Comparison of ENCODE assay signal across 8 cellular contexts in the genomic region with DNA sequence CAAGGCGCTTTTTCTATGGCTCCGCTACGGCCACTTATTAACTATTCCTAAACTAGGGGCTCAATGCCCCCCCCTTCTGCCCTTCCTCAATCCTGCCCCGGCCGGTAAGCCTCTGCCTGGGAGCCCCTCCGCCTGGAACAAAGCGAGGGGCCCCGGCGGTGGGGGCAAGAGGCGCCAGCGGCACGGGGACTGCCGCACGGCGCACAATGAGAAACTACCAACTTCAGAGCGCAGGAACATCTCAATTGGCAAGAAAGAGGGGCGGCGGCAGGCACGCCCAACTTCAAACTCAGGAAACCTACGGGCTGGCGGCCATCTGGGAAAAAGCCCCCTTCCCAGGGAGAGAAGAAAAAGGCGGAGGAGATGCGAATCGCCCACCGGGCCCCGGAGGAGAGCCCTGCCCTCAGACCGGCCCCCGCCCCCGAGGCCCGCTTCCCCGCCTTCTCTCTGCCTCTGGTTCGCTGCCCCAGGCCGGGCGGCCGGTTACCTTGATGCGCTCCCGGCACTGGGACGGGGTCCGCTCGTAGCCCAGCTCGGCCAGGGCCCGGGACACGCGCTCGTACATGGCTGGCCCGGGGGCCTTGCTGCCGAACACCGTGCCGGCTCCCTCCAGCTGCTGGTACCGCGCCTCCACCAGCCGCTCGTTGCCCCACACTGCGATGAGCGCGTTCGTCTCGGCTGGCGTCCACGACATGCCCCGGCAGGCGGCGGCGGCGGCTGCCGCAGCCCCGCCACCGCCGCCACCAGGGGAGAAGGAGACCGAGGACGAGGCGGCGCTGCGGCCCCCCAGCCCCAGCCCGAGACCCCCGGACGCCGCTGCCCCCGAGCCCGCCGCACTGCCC. TPM values are rescaled to one million over a fixed set of nuclear protein-coding genes. Genes with fewer than 3 reads are reported as not detected.
DNase-seq lines count a peak whose midpoint lies in the region; ATAC-seq and TF ChIP-seq lines count a peak whose summit lies in the region.

No MANE protein-coding gene starts in this region.

- H3K9me3 ChIP-seq in OCI-LY1 (ENCODE audit: low read length) (no peaks in the 10 kb centered on the region), neuron (ENCODE audit: low read length) (no peaks in the 10 kb centered on the region)

- H4K20me1 ChIP-seq in OCI-LY1 (ENCODE audit: insufficient read depth, low read length): no peaks in the 10 kb centered on the region

- no peaks in the 10 kb centered on the region for H3K9me2 ChIP-seq in OCI-LY1 (ENCODE audit: low read depth, low read length)

- H3K36me3 ChIP-seq in OCI-LY1 (ENCODE audit: insufficient read depth, low read length): no peaks in the 10 kb centered on the region
- H3K36me3 ChIP-seq in neuron (ENCODE audit: insufficient read depth, low read length): peaks cover 5% of the 10 kb centered on the region

- DNase-seq in NCI-H2196 (lab: John Stamatoyannopoulos, UW; ENCODE audit: unreplicated experiment): peak; percentile 33
- DNase-seq in NCI-H2196 treated with DMSO at 0.1 percent for 48 hours (lab: John Stamatoyannopoulos, UW; ENCODE audit: unreplicated experiment): no peak
- no peak for DNase-seq in fibroblast of the aortic adventitia (ENCODE audit: low read depth)
- peak; percentile 72 for DNase-seq in type B pancreatic cell (ENCODE audit: extremely low spot score, unreplicated experiment)

- H3K79me2 ChIP-seq in OCI-LY1 (ENCODE audit: insufficient read depth, low read length): no peaks in the 10 kb centered on the region

- no peak for TF ChIP-seq CTCF in OCI-LY1 (IDR thresholded peaks at IDR 0.05; ENCODE audit: low read length)
- TF ChIP-seq CTCF in fibroblast of the aortic adventitia (IDR thresholded peaks at IDR 0.05; ENCODE audit: insufficient read depth, low read length): no peak
- no peak for TF ChIP-seq CTCF in type B pancreatic cell (conservative IDR thresholded peaks at IDR 0.05)

- H2AFZ ChIP-seq in OCI-LY1 (ENCODE audit: low read length): no peak overlapping the region
- H2AFZ ChIP-seq in neuron (ENCODE audit: low read depth, low read length): peak overlapping the region; percentile 43

- H3K9ac ChIP-seq in OCI-LY1 (ENCODE audit: low read length): peak overlapping the region; percentile 85

- no peaks in the 10 kb centered on the region for H3K27me3 Mint-ChIP-seq in activated T-helper 17 cell treated with anti-CD3 and anti-CD28 coated beads, Interleukin-2, amount 50 U/mL, for 72 hours
- no peaks in the 10 kb centered on the region for H3K27me3 Mint-ChIP-seq in type B pancreatic cell

- H3K27me3 ChIP-seq in OCI-LY1 (ENCODE audit: insufficient read depth, low read length) (no peaks in the 10 kb centered on the region), neuron (ENCODE audit: insufficient read depth, low read length) (no peaks in the 10 kb centered on the region)

- H3F3A ChIP-seq in OCI-LY1 (ENCODE audit: insufficient read depth, low read length): no peaks in the 10 kb centered on the region

- peaks cover 4% of the 10 kb centered on the region for H3K36me3 Mint-ChIP-seq in activated T-helper 17 cell treated with anti-CD3 and anti-CD28 coated beads, Interleukin-2, amount 50 U/mL, for 72 hours (ENCODE audit: low read depth)
- H3K36me3 Mint-ChIP-seq in type B pancreatic cell: no peaks in the 10 kb centered on the region

- peak overlapping the region; percentile 85 for H3K4me3 Mint-ChIP-seq in activated T-helper 17 cell treated with anti-CD3 and anti-CD28 coated beads, Interleukin-2, amount 50 U/mL, for 72 hours
- peak overlapping the region; percentile 92 for H3K4me3 Mint-ChIP-seq in type B pancreatic cell

- H3K4me2 ChIP-seq in OCI-LY1 (ENCODE audit: low read length): peak overlapping the region; percentile 71

- H3K27ac ChIP-seq in OCI-LY1 (ENCODE audit: low read depth, low read length, poor library complexity, severe bottlenecking): no peak overlapping the region

- peaks cover 16% of the 10 kb centered on the region for H3K4me1 ChIP-seq in OCI-LY1 (ENCODE audit: insufficient read depth, low read length, severe bottlenecking)
- H3K4me1 ChIP-seq in neuron (ENCODE audit: insufficient read depth, low read length): peaks cover 20% of the 10 kb centered on the region

- peaks cover 13% of the 10 kb centered on the region for H3K4me1 Mint-ChIP-seq in activated T-helper 17 cell treated with anti-CD3 and anti-CD28 coated beads, Interleukin-2, amount 50 U/mL, for 72 hours
- peaks cover 30% of the 10 kb centered on the region for H3K4me1 Mint-ChIP-seq in type B pancreatic cell (ENCODE audit: unreplicated experiment)

- peak; percentile 43 for ATAC-seq in HG02840 (IDR thresholded peaks at IDR 0.05; ENCODE audit: low FRiP score, unreplicated experiment)
- ATAC-seq in activated T-helper 17 cell treated with anti-CD3 and anti-CD28 coated beads, Interleukin-2, amount 50 U/mL, for 72 hours (replicated peaks): peak; percentile 57

- H3K9me3 Mint-ChIP-seq in activated T-helper 17 cell treated with anti-CD3 and anti-CD28 coated beads, Interleukin-2, amount 50 U/mL, for 72 hours: no peaks in the 10 kb centered on the region
- H3K9me3 Mint-ChIP-seq in type B pancreatic cell: no peaks in the 10 kb centered on the region

- peak overlapping the region; percentile 88 for H3K4me3 ChIP-seq in OCI-LY1 (ENCODE audit: low read depth, low read length, poor library complexity, severe bottlenecking)
- H3K4me3 ChIP-seq in fibroblast of the aortic adventitia (ENCODE audit: low read depth, low read length): peak overlapping the region; percentile 88
- H3K4me3 ChIP-seq in neuron (ENCODE audit: low read length): peak overlapping the region; percentile 82

- peak overlapping the region; percentile 86 for H3K27ac Mint-ChIP-seq in activated T-helper 17 cell treated with anti-CD3 and anti-CD28 coated beads, Interleukin-2, amount 50 U/mL, for 72 hours
- H3K27ac Mint-ChIP-seq in type B pancreatic cell: peak overlapping the region; percentile 84

RNA-seq across cellular contexts. Expression of a gene that starts 0.6 kb away (rescaled TPM):
- 10 to 100 TPM in 1 of 2 donors, 1 to 10 TPM in 1; 6.9 to 10.6 TPM for total RNA-seq in activated T-helper 17 cell treated with anti-CD3 and anti-CD28 coated beads, Interleukin-2, amount 50 U/mL, for 72 hours
- total RNA-seq in fibroblast of the aortic adventitia (ENCODE audit: low replicate concordance) (10.8 and 15.0 TPM in 2 replicates), type B pancreatic cell (ENCODE audit: low replicate concordance) (13.2 and 27.4 TPM in 2 replicates)

RNA-seq across cellular contexts. Expression of a gene that starts 37.5 kb away (rescaled TPM):
- under 1 TPM; 0.50 to 0.84 TPM for total RNA-seq in activated T-helper 17 cell treated with anti-CD3 and anti-CD28 coated beads, Interleukin-2, amount 50 U/mL, for 72 hours
- total RNA-seq in fibroblast of the aortic adventitia (ENCODE audit: low replicate concordance) (0.36 and 1.5 TPM in 2 replicates), type B pancreatic cell (ENCODE audit: low replicate concordance) (3.6 and 3.7 TPM in 2 replicates)

RNA-seq across cellular contexts. Expression of a gene that starts 47.5 kb away (rescaled TPM):
- total RNA-seq in activated T-helper 17 cell treated with anti-CD3 and anti-CD28 coated beads, Interleukin-2, amount 50 U/mL, for 72 hours: not detected
- total RNA-seq in fibroblast of the aortic adventitia (ENCODE audit: low replicate concordance) (not detected in 2 replicates), type B pancreatic cell (ENCODE audit: low replicate concordance) (8.7 and 14.8 TPM in 2 replicates)

RNA-seq across cellular contexts. Expression of a gene that starts 59.9 kb away (rescaled TPM):
- 1 to 10 TPM; 7.3 to 8.0 TPM for total RNA-seq in activated T-helper 17 cell treated with anti-CD3 and anti-CD28 coated beads, Interleukin-2, amount 50 U/mL, for 72 hours
- total RNA-seq in fibroblast of the aortic adventitia (ENCODE audit: low replicate concordance) (0.27 and 0.33 TPM in 2 replicates), type B pancreatic cell (ENCODE audit: low replicate concordance) (3.6 and 17.3 TPM in 2 replicates)

Comparison
In these comparisons a context has a peak if more than half of its experiments do, and no peak if none do; other contexts are left out.
1. DNase-seq: peak in NCI-H2196 (single experiment) and type B pancreatic cell (single experiment); none in NCI-H2196 treated with DMSO at 0.1 percent for 48 hours (single experiment) and fibroblast of the aortic adventitia (single experiment).
2. Peak in every context shown above with its lines, with median percentiles within 50 percentile points of each other: H3K4me3 ChIP-seq.